In the genomic region with DNA sequence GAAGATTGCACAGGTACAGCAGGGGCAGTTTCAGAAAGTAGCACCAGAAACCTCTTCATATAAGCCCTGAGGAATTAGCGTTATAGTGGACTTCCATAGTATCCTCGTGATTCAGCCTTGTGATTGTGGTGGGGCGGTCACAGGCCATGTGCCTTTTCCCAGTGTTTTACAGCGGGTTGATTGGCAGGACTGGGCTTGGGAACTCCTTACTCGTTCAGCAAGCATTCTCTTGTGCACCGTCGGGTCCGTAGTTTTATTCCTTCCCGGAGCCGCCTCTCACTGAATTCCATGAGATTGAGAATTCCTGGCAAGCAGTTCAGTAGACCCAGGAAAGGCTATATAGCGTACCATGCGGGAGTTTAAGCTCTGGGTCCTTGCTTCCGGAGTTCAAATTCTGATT, we compare ENCODE assay signal across 23 cellular contexts. TPM values are rescaled to one million over a fixed set of nuclear protein-coding genes. Genes with fewer than 3 reads are reported as not detected.
DNase-seq lines count a peak whose midpoint lies in the region; TF ChIP-seq lines count a peak whose summit lies in the region.
"Had no signal": no experiment of that assay in that cellular context is flagged by ENCODE, and none has a peak within 500 bp of the region (broad histone marks: within the 10 kb centered on the region; RNA-seq: fewer than 3 reads in every experiment).

No MANE protein-coding gene starts in this region.

- in situ Hi-C loops in mammary epithelial cell (cut with MboI; ENCODE audit: low sequenced_read_pairs in 2 of 2), result no loop called here

- no peak overlapping the region for H3K4me2 ChIP-seq in mammary epithelial cell (ENCODE audit: insufficient read depth, low read depth, low read length)

- POLR2A ChIA-PET in MCF 10A (lab: Yijun Ruan, JAX), result interaction anchor here (0.6 to 5.2 kb wide), 15 partner anchors 10 to 1196 kb away, joined by 3 to 30 read pairs (median 4); partner anchors contain the start of gene RAB17

- WGBS in mammary epithelial cell (ENCODE audit: low coverage, missing lambda C conversion rate), result 95% methylated on average over 13 of the region's 13 CpGs
- 83 to 92% methylated on average over 13 of the region's 13 CpGs for WGBS in esophagus squamous epithelium, 2 donors

- H3K27ac Mint-ChIP-seq in MCF 10A (ENCODE audit: low read depth, unreplicated experiment) (peak overlapping the region; percentile 94), osteocyte (ENCODE audit: unreplicated experiment) (peak overlapping the region; percentile 92)
- H3K27ac Mint-ChIP-seq: activated CD4-positive, alpha-beta memory T cell treated with anti-CD3 and anti-CD28 coated beads, Interleukin-2, amount 10 ng/mL, durations not matched to agents 7 days and 5 days; activated naive CD8-positive, alpha-beta T cell treated with anti-CD3 and anti-CD28 coated beads, Interleukin-2, amount 50 U/mL, for 24 hours; CD8-positive, alpha-beta T cell; mesothelial cell of epicardium; naive thymus-derived CD8-positive, alpha-beta T cell; stimulated activated naive CD8-positive, alpha-beta T cell treated with anti-CD3 and anti-CD28 coated beads, Interleukin-15, Interleukin-2, amounts not matched to agents 100 ng/mL and 50 ng/mL, for 24 hours had no signal

- H3K9me3 ChIP-seq in mammary epithelial cell (replicated peaks; ENCODE audit: insufficient read depth, low read length) (no peaks in the 10 kb centered on the region), esophagus squamous epithelium (no peaks in the 10 kb centered on the region), Peyer's patch (no peaks in the 10 kb centered on the region)
- H3K9me3 ChIP-seq: ovary, tibial nerve had no signal

- intact Hi-C loops in MCF 10A (cut with micrococcal nuclease) (loop anchor here (10.0 kb wide), 1 partner anchor 204 kb away; no protein-coding TSS in a partner anchor), mammary epithelial cell (cut with micrococcal nuclease) (loop anchor here (5.0 kb wide), 1 partner anchor 61 kb away; no protein-coding TSS in a partner anchor), esophagus squamous epithelium (cut with DNase I) (no loop called here)

- H3K4me3 Mint-ChIP-seq in MCF 10A (ENCODE audit: unreplicated experiment) (peak overlapping the region; percentile 99), osteocyte (ENCODE audit: unreplicated experiment) (no peak overlapping the region)
- H3K4me3 Mint-ChIP-seq: activated CD4-positive, alpha-beta memory T cell treated with anti-CD3 and anti-CD28 coated beads, Interleukin-2, amount 10 ng/mL, durations not matched to agents 7 days and 5 days; activated naive CD8-positive, alpha-beta T cell treated with anti-CD3 and anti-CD28 coated beads, Interleukin-2, amount 50 U/mL, for 24 hours; CD8-positive, alpha-beta T cell; mesothelial cell of epicardium; naive thymus-derived CD8-positive, alpha-beta T cell; stimulated activated naive CD8-positive, alpha-beta T cell treated with anti-CD3 and anti-CD28 coated beads, Interleukin-15, Interleukin-2, amounts not matched to agents 100 ng/mL and 50 ng/mL, for 24 hours had no signal

- H3K36me3 ChIP-seq in mammary epithelial cell (ENCODE audit: insufficient read depth, low read length), result peaks cover 31% of the 10 kb centered on the region
- peaks cover 0 to 67% (median 0%) of the 10 kb centered on the region in 3 donors for H3K36me3 ChIP-seq in esophagus squamous epithelium
- peaks cover 0 to 21% (median 0%) of the 10 kb centered on the region in 3 donors for H3K36me3 ChIP-seq in Peyer's patch
- H3K36me3 ChIP-seq: ovary had no signal

- no peak overlapping the region for H3K4me3 ChIP-seq in mammary epithelial cell (replicated peaks in 1 of 3; ENCODE audit: insufficient read depth in 1 of 3, low read depth in 2 of 3, low read length in 3 of 3)
- H3K4me3 ChIP-seq in esophagus squamous epithelium, result no peak overlapping the region
- no peak overlapping the region for H3K4me3 ChIP-seq in Peyer's patch
- H3K4me3 ChIP-seq: ovary, tibial nerve had no signal

- H3K27ac ChIP-seq in mammary epithelial cell (ENCODE audit: insufficient read depth, low read depth, low read length), result no peak overlapping the region
- H3K27ac ChIP-seq in esophagus squamous epithelium, result peak overlapping the region in 3 of 4 donors; percentile 47 to 79 (median 63)
- H3K27ac ChIP-seq in Peyer's patch, result no peak overlapping the region
- H3K27ac ChIP-seq: ovary had no signal

- TF ChIP-seq POLR2A in esophagus squamous epithelium (IDR thresholded peaks at IDR 0.05) (no peak), Peyer's patch (IDR thresholded peaks at IDR 0.05) (no peak)

- BruUV-seq in MCF 10A (replicated peaks; lab: Mats Ljungman, UMichigan) (no TSS peak), mammary epithelial cell (replicated peaks; lab: Mats Ljungman, UMichigan) (no TSS peak)

- peaks cover 94% of the 10 kb centered on the region for H3K79me2 ChIP-seq in mammary epithelial cell (ENCODE audit: insufficient read depth, low read length)

- CTCF ChIA-PET in MCF 10A (lab: Yijun Ruan, JAX), result interaction anchor here (0.6 to 1.1 kb wide), 3 partner anchors 18 to 482 kb away, joined by 3 to 4 read pairs (median 4); no protein-coding TSS in a partner anchor
- CTCF ChIA-PET in mammary epithelial cell (lab: Charles Lee; ENCODE audit: low non-redundant PET), result no interaction called here

- peaks cover 47% of the 10 kb centered on the region for H3K4me1 Mint-ChIP-seq in MCF 10A (ENCODE audit: insufficient read depth, unreplicated experiment)
- H3K4me1 Mint-ChIP-seq in osteocyte (ENCODE audit: unreplicated experiment), result peaks cover 66% of the 10 kb centered on the region

- H3K36me3 Mint-ChIP-seq in MCF 10A (ENCODE audit: insufficient read depth, unreplicated experiment) (peaks cover 73% of the 10 kb centered on the region), osteocyte (ENCODE audit: unreplicated experiment) (peaks cover 26% of the 10 kb centered on the region)

- peaks cover 35% of the 10 kb centered on the region for H3K4me1 ChIP-seq in mammary epithelial cell (ENCODE audit: insufficient read depth, low read length)
- H3K4me1 ChIP-seq in esophagus squamous epithelium, result peaks cover 10 to 69% (median 28%) of the 10 kb centered on the region in 3 donors
- H3K4me1 ChIP-seq in Peyer's patch, result peaks cover 0 to 24% (median 0%) of the 10 kb centered on the region in 4 donors

- no peak overlapping the region for H2AFZ ChIP-seq in mammary epithelial cell (ENCODE audit: low read depth, low read length)

- TF ChIP-seq CTCF in MCF 10A (IDR thresholded peaks at IDR 0.05; ENCODE audit: unreplicated experiment) (no peak), mammary epithelial cell (conservative IDR thresholded peaks at IDR 0.05 in 1 of 2, IDR thresholded peaks at IDR 0.05 in 1 of 2; ENCODE audit: extremely low read depth in 1 of 2, insufficient read depth in 1 of 2, low read depth in 1 of 2, low read length in 2 of 2) (no peak), esophagus squamous epithelium (IDR thresholded peaks at IDR 0.05) (no peak), osteocyte (IDR thresholded peaks at IDR 0.05) (no peak), Peyer's patch (IDR thresholded peaks at IDR 0.05) (no peak)

- H3K9me3 Mint-ChIP-seq in MCF 10A (ENCODE audit: unreplicated experiment), result no peaks in the 10 kb centered on the region
- H3K9me3 Mint-ChIP-seq in osteocyte (ENCODE audit: unreplicated experiment), result no peaks in the 10 kb centered on the region
- H3K9me3 Mint-ChIP-seq: activated CD4-positive, alpha-beta memory T cell treated with anti-CD3 and anti-CD28 coated beads, Interleukin-2, amount 10 ng/mL, durations not matched to agents 7 days and 5 days; activated naive CD8-positive, alpha-beta T cell treated with anti-CD3 and anti-CD28 coated beads, Interleukin-2, amount 50 U/mL, for 24 hours; CD8-positive, alpha-beta T cell; mesothelial cell of epicardium; naive thymus-derived CD8-positive, alpha-beta T cell; stimulated activated naive CD8-positive, alpha-beta T cell treated with anti-CD3 and anti-CD28 coated beads, Interleukin-15, Interleukin-2, amounts not matched to agents 100 ng/mL and 50 ng/mL, for 24 hours had no signal

- no peaks in the 10 kb centered on the region for H3K27me3 Mint-ChIP-seq in MCF 10A (ENCODE audit: insufficient read depth, unreplicated experiment)
- no peaks in the 10 kb centered on the region for H3K27me3 Mint-ChIP-seq in osteocyte (ENCODE audit: unreplicated experiment)
- H3K27me3 Mint-ChIP-seq: activated CD4-positive, alpha-beta memory T cell treated with anti-CD3 and anti-CD28 coated beads, Interleukin-2, amount 10 ng/mL, durations not matched to agents 7 days and 5 days; activated naive CD8-positive, alpha-beta T cell treated with anti-CD3 and anti-CD28 coated beads, Interleukin-2, amount 50 U/mL, for 24 hours; naive thymus-derived CD8-positive, alpha-beta T cell; stimulated activated naive CD8-positive, alpha-beta T cell treated with anti-CD3 and anti-CD28 coated beads, Interleukin-15, Interleukin-2, amounts not matched to agents 100 ng/mL and 50 ng/mL, for 24 hours had no signal

- dilution Hi-C loops in mammary epithelial cell (cut with HindIII; ENCODE audit: low sequenced_read_pairs), result no loop called here

- no peaks in the 10 kb centered on the region for H3K27me3 ChIP-seq in mammary epithelial cell (ENCODE audit: insufficient read depth, low read length)
- H3K27me3 ChIP-seq in esophagus squamous epithelium, result no peaks in the 10 kb centered on the region
- no peaks in the 10 kb centered on the region for H3K27me3 ChIP-seq in Peyer's patch
- H3K27me3 ChIP-seq: ovary, tibial nerve had no signal

- no peaks in the 10 kb centered on the region for H4K20me1 ChIP-seq in mammary epithelial cell (ENCODE audit: insufficient read depth, low read length)

- peak; percentile 93 for DNase-seq in MCF 10A (ENCODE audit: unreplicated experiment)
- DNase-seq in mammary epithelial cell, result no peak
- DNase-seq in esophagus squamous epithelium (lab: John Stamatoyannopoulos, UW), result no peak
- DNase-seq in osteocyte (ENCODE audit: extremely low spot score, unreplicated experiment), result no peak
- no peak for DNase-seq in Peyer's patch
- no peak for DNase-seq in NCI-H2081 (lab: John Stamatoyannopoulos, UW)
- DNase-seq in activated effector memory CD4-positive, alpha-beta T cell treated with anti-CD3 and anti-CD28 coated beads, Interleukin-2, amount 50 U/mL, for 16 hours, result no peak
- DNase-seq in NCI-H526 treated with DMSO at 0.1 percent for 48 hours (lab: John Stamatoyannopoulos, UW), result no peak
- DNase-seq: activated CD4-positive, alpha-beta memory T cell treated with anti-CD3 and anti-CD28 coated beads, Interleukin-2, amount 10 ng/mL, durations not matched to agents 7 days and 5 days; activated CD4-positive, CD25-positive, alpha-beta regulatory T cell; activated naive CD8-positive, alpha-beta T cell treated with anti-CD3 and anti-CD28 coated beads, Interleukin-2, amount 50 U/mL, for 24 hours; CD8-positive, alpha-beta T cell; cortex of kidney; DMS 273 treated with DMSO at 0.1 percent for 48 hours; naive thymus-derived CD8-positive, alpha-beta T cell; NCI-H1417; OCI-M1; ovary; right cardiac atrium; SHP77 had no signal

- no peak overlapping the region for H3K9ac ChIP-seq in mammary epithelial cell (ENCODE audit: insufficient read depth, low read length)

RNA-seq across cellular contexts. Expression of gene COPS8, which starts 5.2 kb away (rescaled TPM):
- 249 and 274 TPM in 2 replicates for total RNA-seq in MCF 10A (2022)
- total RNA-seq in mammary epithelial cell, result 100 to 1,000 TPM; 102 to 111 TPM
- polyA plus RNA-seq in mammary epithelial cell, result 113 TPM
- polyA minus RNA-seq in mammary epithelial cell, result 88.4 TPM
- 10 to 100 TPM; 26.9 to 69.0 (median 54.6) TPM for total RNA-seq in esophagus squamous epithelium
- 104 and 107 TPM in 2 replicates for total RNA-seq in osteocyte
- 10 to 100 TPM; 29.0 to 55.3 (median 30.1) TPM for total RNA-seq in Peyer's patch

Comparison
In these comparisons a context has a peak if more than half of its experiments do, and no peak if none do; other contexts are left out.
1. H3K27ac ChIP-seq: peak in esophagus squamous epithelium (3 of 4); none in mammary epithelial cell (single experiment) and Peyer's patch (0 of 4).